ENCODE assay signal across 8 cellular contexts in the genomic region with DNA sequence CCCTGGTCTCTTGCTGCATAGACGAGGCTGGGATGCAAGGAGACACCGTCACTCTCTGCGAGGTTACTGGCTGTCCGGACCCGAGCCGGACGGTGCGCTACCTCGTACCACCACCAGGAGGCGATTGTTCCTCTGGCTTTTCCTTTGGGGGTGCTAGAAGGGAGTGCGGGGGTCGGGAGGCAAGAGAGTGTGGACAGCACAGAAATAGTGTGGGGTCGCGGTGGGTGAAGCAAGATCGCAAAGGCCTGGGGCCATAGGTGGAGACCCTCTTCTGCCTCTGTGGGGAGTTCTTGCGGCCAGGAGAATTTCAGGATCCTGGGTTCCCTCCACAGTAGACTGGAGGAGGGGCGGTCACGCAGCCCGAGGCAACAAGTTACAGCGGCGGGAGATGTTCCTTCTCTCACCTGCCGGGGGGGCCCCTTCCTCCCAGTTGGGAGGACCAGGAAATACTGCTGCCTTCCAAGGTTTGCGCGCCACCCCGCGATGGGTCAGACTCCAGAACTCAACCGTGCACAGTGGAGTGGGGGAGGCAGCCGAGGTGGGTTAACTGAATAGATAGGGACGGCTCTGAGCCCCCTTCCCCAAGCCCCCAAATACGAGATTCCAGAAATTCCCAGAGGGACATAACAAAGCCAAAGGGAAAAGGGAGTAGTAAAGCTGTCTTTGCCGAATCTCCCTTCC. TPM values are rescaled to one million over a fixed set of nuclear protein-coding genes. Genes with fewer than 3 reads are reported as not detected.
DNase-seq lines count a peak whose midpoint lies in the region; ATAC-seq and TF ChIP-seq lines count a peak whose summit lies in the region.

No MANE protein-coding gene starts in this region.

- peaks cover 4% of the 10 kb centered on the region; the same call in 1 of the 2 replicates for H3K4me1 ChIP-seq in PC-3 (ENCODE audit: insufficient read depth, low read length)

- H3K27me3 Mint-ChIP-seq in glutamatergic neuron (ENCODE audit: unreplicated experiment) (peaks cover 21% of the 10 kb centered on the region), progenitor cell of endocrine pancreas (peaks cover 71% of the 10 kb centered on the region)

- H3K4me3 ChIP-seq in PC-3 (ENCODE audit: low read length) = peak overlapping the region; percentile 36; the same call in 1 of the 2 replicates

- no peak overlapping the region for H3K27ac Mint-ChIP-seq in glutamatergic neuron (ENCODE audit: unreplicated experiment)
- peak overlapping the region; percentile 70 for H3K27ac Mint-ChIP-seq in progenitor cell of endocrine pancreas

- no peaks in the 10 kb centered on the region for H4K20me1 ChIP-seq in PC-3 (ENCODE audit: low read length)

- POLR2A ChIA-PET in PC-3 (lab: Charles Lee; ENCODE audit: unreplicated experiment) = no interaction called here

- H3K36me3 ChIP-seq in PC-3 (ENCODE audit: low read depth, low read length) = no peaks in the 10 kb centered on the region

- DNase-seq in NOMO-1 (lab: John Stamatoyannopoulos, UW; ENCODE audit: unreplicated experiment in 2 of 2) = peak; percentile 15 to 17
- no peak for DNase-seq in NOMO-1 treated with DMSO at 0.1 percent for 48 hours (lab: John Stamatoyannopoulos, UW; ENCODE audit: unreplicated experiment)
- DNase-seq in PC-3 = peak; percentile 60
- peak; percentile 22 for DNase-seq in activated gamma-delta T cell (lab: John Stamatoyannopoulos, UW)
- peak; percentile 87 for DNase-seq in glutamatergic neuron
- DNase-seq in progenitor cell of endocrine pancreas (ENCODE audit: low spot score, unreplicated experiment) = peak; percentile 69
- DNase-seq in H4 (ENCODE audit: low spot score) = no peak
- no peak for DNase-seq in DMS53 treated with DMSO at 0.1 percent for 48 hours (lab: John Stamatoyannopoulos, UW; ENCODE audit: unreplicated experiment)

- no peaks in the 10 kb centered on the region for H3K9me3 ChIP-seq in PC-3 (ENCODE audit: low read length)

- no peak overlapping the region for H3K27ac ChIP-seq in PC-3 (ENCODE audit: low read length)

- H3K4me2 ChIP-seq in PC-3 (ENCODE audit: low read length) = peak overlapping the region; percentile 55

- intact Hi-C loops in PC-3 (cut with micrococcal nuclease) = no loop called here

- H3F3A ChIP-seq in PC-3 (ENCODE audit: low read length, unreplicated experiment) = no peaks in the 10 kb centered on the region

- H3K36me3 Mint-ChIP-seq in glutamatergic neuron (ENCODE audit: unreplicated experiment) = no peaks in the 10 kb centered on the region
- no peaks in the 10 kb centered on the region for H3K36me3 Mint-ChIP-seq in progenitor cell of endocrine pancreas (ENCODE audit: insufficient read depth)

- H2AFZ ChIP-seq in PC-3 (ENCODE audit: low read length) = peak overlapping the region; percentile 20; the same call in 1 of the 2 replicates

- no peaks in the 10 kb centered on the region for H3K79me2 ChIP-seq in PC-3 (ENCODE audit: low read length)

- peaks cover 24% of the 10 kb centered on the region for H3K27me3 ChIP-seq in PC-3 (ENCODE audit: low read length)

- H3K4me3 Mint-ChIP-seq in glutamatergic neuron (ENCODE audit: unreplicated experiment) (peak overlapping the region; percentile 57), progenitor cell of endocrine pancreas (ENCODE audit: low read depth) (peak overlapping the region; percentile 46)

- H3K4me1 Mint-ChIP-seq in glutamatergic neuron (ENCODE audit: low read depth, unreplicated experiment) (no peaks in the 10 kb centered on the region), progenitor cell of endocrine pancreas (ENCODE audit: low read depth) (peaks cover 5% of the 10 kb centered on the region)

- peak; percentile 47 for ATAC-seq in PC-3

- H3K9me3 Mint-ChIP-seq in glutamatergic neuron (ENCODE audit: unreplicated experiment) (no peaks in the 10 kb centered on the region), progenitor cell of endocrine pancreas (ENCODE audit: low read depth) (no peaks in the 10 kb centered on the region)

- BruUV-seq in PC-3 (replicated peaks; lab: Mats Ljungman, UMichigan) = no TSS peak

- no peaks in the 10 kb centered on the region for H3K9me2 ChIP-seq in PC-3 (replicated peaks; ENCODE audit: low read length)

- CTCF ChIA-PET in PC-3 (lab: Charles Lee) = no interaction called here

- H3K9ac ChIP-seq in PC-3 (ENCODE audit: low read length) = no peak overlapping the region

- peak; percentile 95 for TF ChIP-seq CTCF in PC-3 (conservative IDR thresholded peaks at IDR 0.05; ENCODE audit: low read depth, low read length)
- TF ChIP-seq CTCF in glutamatergic neuron (IDR thresholded peaks at IDR 0.05; ENCODE audit: partially characterized antibody, unreplicated experiment) = peak; percentile 94
- TF ChIP-seq CTCF in progenitor cell of endocrine pancreas (IDR thresholded peaks at IDR 0.05; ENCODE audit: unreplicated experiment) = peak; percentile 77

RNA-seq across cellular contexts. Expression of a gene that starts 6.9 kb away (rescaled TPM):
- total RNA-seq in PC-3 (2014; rRNA removed) (1.1 and 1.7 TPM in 2 replicates), glutamatergic neuron (ENCODE audit: unreplicated experiment) (0.22 TPM), progenitor cell of endocrine pancreas (not detected in 2 replicates)
- 0.74 and 0.88 TPM in 2 replicates for total RNA-seq in H4 (2014; rRNA removed; shearing (Covaris generic))

RNA-seq across cellular contexts. Expression of a gene that starts 13.2 kb away (rescaled TPM):
- not detected in 2 replicates for total RNA-seq in PC-3 (2014; rRNA removed)
- total RNA-seq in glutamatergic neuron (ENCODE audit: unreplicated experiment) = not detected
- not detected in 2 replicates for total RNA-seq in progenitor cell of endocrine pancreas
- not detected in 2 replicates for total RNA-seq in H4 (2014; rRNA removed; shearing (Covaris generic))

RNA-seq across cellular contexts. Expression of a gene that starts 13.3 kb away (rescaled TPM):
- total RNA-seq in PC-3 (2014; rRNA removed) (0.40 TPM in 1 of 2 replicates, not detected in the other), glutamatergic neuron (ENCODE audit: unreplicated experiment) (not detected), progenitor cell of endocrine pancreas (not detected in 2 replicates)
- total RNA-seq in H4 (2014; rRNA removed; shearing (Covaris generic)) = 0.87 TPM in 1 of 2 replicates, not detected in the other

Comparison
In these comparisons a context has a peak if more than half of its experiments do, and no peak if none do; other contexts are left out.
1. DNase-seq: peak in NOMO-1 (2 of 2), PC-3 (single experiment), activated gamma-delta T cell (single experiment), glutamatergic neuron (single experiment) and progenitor cell of endocrine pancreas (single experiment); none in NOMO-1 treated with DMSO at 0.1 percent for 48 hours (single experiment), H4 (single experiment) and DMS53 treated with DMSO at 0.1 percent for 48 hours (single experiment).
2. Peak in every context shown above with its lines, with median percentiles within 50 percentile points of each other: CTCF ChIP-seq.